ENCODE assay signal across 21 cellular contexts in the genomic region with DNA sequence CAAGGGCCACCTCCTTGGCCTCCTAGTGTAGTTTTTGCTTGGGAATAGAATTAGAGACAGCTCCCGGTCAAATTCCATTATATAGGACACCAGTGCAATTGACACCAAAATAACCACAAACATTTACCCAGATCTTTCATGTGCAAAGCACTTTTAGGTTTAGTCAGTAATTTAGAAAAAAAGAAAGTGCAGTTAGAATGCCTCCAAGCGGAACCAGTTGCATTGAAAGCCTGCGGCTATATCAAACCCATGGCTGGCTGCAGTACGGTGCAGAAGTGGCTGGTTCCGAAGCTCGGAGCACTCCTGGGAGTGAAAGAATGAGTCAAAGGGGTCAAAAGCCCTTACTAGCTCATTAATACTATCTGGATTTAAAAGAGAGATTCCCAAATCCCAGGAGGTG.
"Had no signal": no experiment of that assay in that cellular context is flagged by ENCODE, and none has a peak within 500 bp of the region (broad histone marks: within the 10 kb centered on the region; RNA-seq: fewer than 3 reads in every experiment).

No MANE protein-coding gene starts in this region.

- DNase-seq: head of caudate nucleus; hippocampal formation; left cardiac atrium; left lung; lower lobe of right lung; mesendoderm; natural killer cell; ovary; retina; right cardiac atrium; sigmoid colon; small intestine; spleen; stimulated activated CD4-positive, alpha-beta T cell treated with anti-CD3 and anti-CD28 coated beads, Interleukin-4, amount 100 ng/mL, for 24 hours; stimulated activated naive CD4-positive, alpha-beta T cell; tibial artery; trophoblast cell; upper lobe of right lung had no signal

- ATAC-seq: left cardiac atrium; left lung; lower lobe of right lung; natural killer cell; right cardiac atrium; stimulated activated effector memory CD8-positive, alpha-beta T cell treated with anti-CD3 and anti-CD28 coated beads, Interleukin-12 subunit alpha, Interleukin-12 subunit beta, amount 100 ng/mL, for 72 hours; upper lobe of right lung had no signal

- H3K27me3 ChIP-seq: left lung, ovary, sigmoid colon, spleen, suprapubic skin, tibial artery, upper lobe of right lung had no signal

- H3K36me3 ChIP-seq: left lung, lower lobe of right lung, ovary, sigmoid colon, spleen, suprapubic skin, thoracic aorta, tibial artery, upper lobe of right lung had no signal

- H3K4me3 ChIP-seq: left lung, lower lobe of right lung, ovary, sigmoid colon, spleen, suprapubic skin, thoracic aorta, tibial artery, upper lobe of right lung had no signal
